Comparison of ENCODE assay signal across 14 cellular contexts in the genomic region with DNA sequence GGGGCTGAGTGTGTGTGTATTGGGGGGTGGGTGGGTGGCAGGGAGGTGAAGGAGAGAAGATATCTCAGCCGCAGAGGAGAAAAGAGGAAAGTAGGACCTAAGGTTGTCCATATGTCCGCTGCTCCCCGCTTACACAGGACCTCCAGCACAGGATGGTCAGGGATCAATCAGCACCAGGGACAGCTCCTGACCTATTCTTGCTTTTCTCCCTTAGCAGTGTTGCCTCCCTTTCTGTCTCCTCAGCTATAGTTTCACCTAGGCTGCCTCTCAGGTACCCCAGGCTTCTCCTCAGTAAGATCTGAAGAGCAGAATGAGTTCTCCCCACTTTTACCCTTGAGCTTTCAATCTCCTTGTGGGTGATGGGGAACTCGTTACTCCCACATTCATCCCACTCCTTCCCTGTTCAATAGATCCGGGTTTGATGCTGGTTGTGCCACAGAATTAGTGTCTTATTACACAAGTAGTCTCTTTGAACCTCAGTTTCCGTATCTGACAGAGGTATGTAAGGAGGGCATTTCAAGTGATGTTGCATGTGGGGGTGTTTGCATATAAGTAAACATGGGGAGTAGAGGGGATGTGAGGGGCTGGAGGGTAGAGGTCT. TPM values are rescaled to one million over a fixed set of nuclear protein-coding genes. Genes with fewer than 3 reads are reported as not detected.
DNase-seq lines count a peak whose midpoint lies in the region; ATAC-seq and TF ChIP-seq lines count a peak whose summit lies in the region.
"Had no signal": no experiment of that assay in that cellular context is flagged by ENCODE, and none has a peak within 500 bp of the region (broad histone marks: within the 10 kb centered on the region; RNA-seq: fewer than 3 reads in every experiment).

No MANE protein-coding gene starts in this region.

- no peak overlapping the region for H3K4me3 Mint-ChIP-seq in naive thymus-derived CD8-positive, alpha-beta T cell

- H3K36me3 ChIP-seq in adipocyte (ENCODE audit: control insufficient read depth, insufficient read depth, low read length, severe bottlenecking) (peaks cover 37% of the 10 kb centered on the region), gastrocnemius medialis (peaks cover 0 to 55% of the 10 kb centered on the region in 2 donors)

- TF ChIP-seq EP300 in Ishikawa (IDR thresholded peaks at IDR 0.05; ENCODE audit: borderline replicate concordance): no peak

- no peak overlapping the region for H3K27ac ChIP-seq in gastrocnemius medialis
- H3K27ac ChIP-seq: tibial artery had no signal

- H3K4me3 ChIP-seq in adipocyte (ENCODE audit: low read length) (no peak overlapping the region), gastrocnemius medialis (no peak overlapping the region)
- H3K4me3 ChIP-seq: HAP-1, tibial artery had no signal

- no peaks in the 10 kb centered on the region for H3K9me3 Mint-ChIP-seq in naive thymus-derived CD8-positive, alpha-beta T cell
- H3K9me3 Mint-ChIP-seq: activated T-cell treated with anti-CD3 and anti-CD28 coated beads, Interleukin-2, amount 50 U/mL, for 72 hours had no signal

- peaks cover 0 to 11% (median 0%) of the 10 kb centered on the region in 3 donors for H3K36me3 Mint-ChIP-seq in naive thymus-derived CD8-positive, alpha-beta T cell

- H3K27ac Mint-ChIP-seq in naive thymus-derived CD8-positive, alpha-beta T cell: no peak overlapping the region
- H3K27ac Mint-ChIP-seq: activated T-cell treated with anti-CD3 and anti-CD28 coated beads, Interleukin-2, amount 50 U/mL, for 72 hours had no signal

- H3K9me3 ChIP-seq in adipocyte (ENCODE audit: control insufficient read depth, low read length) (no peaks in the 10 kb centered on the region), gastrocnemius medialis (no peaks in the 10 kb centered on the region)
- H3K9me3 ChIP-seq: HAP-1, tibial artery had no signal

- ATAC-seq in left lobe of liver: peak; percentile 11
- no peak for ATAC-seq in HG03045 (IDR thresholded peaks at IDR 0.05; ENCODE audit: unreplicated experiment)
- ATAC-seq in naive thymus-derived CD8-positive, alpha-beta T cell: no peak
- ATAC-seq in gastrocnemius medialis: no peak
- ATAC-seq: activated T-cell treated with anti-CD3 and anti-CD28 coated beads, Interleukin-2, amount 50 U/mL, for 72 hours had no signal

- H3K9ac ChIP-seq in adipocyte (ENCODE audit: low read length): no peak overlapping the region

- no peak for TF ChIP-seq CTCF in gastrocnemius medialis (IDR thresholded peaks at IDR 0.05 in 4 of 5, conservative IDR thresholded peaks at IDR 0.05 in 1 of 5)

- H3K27me3 ChIP-seq in adipocyte (replicated peaks; ENCODE audit: control insufficient read depth, insufficient read depth, low read length) (no peaks in the 10 kb centered on the region), gastrocnemius medialis (no peaks in the 10 kb centered on the region)
- H3K27me3 ChIP-seq: tibial artery had no signal

- intact Hi-C loops in gastrocnemius medialis (cut with DNase I; ENCODE audit: low total_unique reads): no loop called here

- no peak for TF ChIP-seq RAD21 in Ishikawa (IDR thresholded peaks at IDR 0.05; ENCODE audit: low read depth)

- peaks cover 9 to 27% (median 24%) of the 10 kb centered on the region in 4 donors for H3K4me1 Mint-ChIP-seq in naive thymus-derived CD8-positive, alpha-beta T cell

- no peaks in the 10 kb centered on the region for H3K27me3 Mint-ChIP-seq in naive thymus-derived CD8-positive, alpha-beta T cell

- H3K4me1 ChIP-seq in adipocyte (ENCODE audit: control insufficient read depth, insufficient read depth, low read length) (peaks cover 9% of the 10 kb centered on the region), gastrocnemius medialis (peaks cover 14 to 30% of the 10 kb centered on the region in 2 donors)
- H3K4me1 ChIP-seq: HAP-1 had no signal

- POLR2A ChIA-PET in naive thymus-derived CD8-positive, alpha-beta T cell (lab: Charles Lee): interaction anchor here (0.9 kb wide), 1 partner anchor 23 kb away, joined by 3 read pairs; no protein-coding TSS in a partner anchor

- TF ChIP-seq POLR2A in gastrocnemius medialis (IDR thresholded peaks at IDR 0.05): no peak

- in situ Hi-C loops in gastrocnemius medialis (cut with MboI; ENCODE audit: low sequenced_read_pairs in 4 of 4): no loop called here

- DNase-seq in DMS53 (lab: John Stamatoyannopoulos, UW): peak; percentile 36
- DNase-seq in DMS53 treated with DMSO at 0.1 percent for 48 hours (lab: John Stamatoyannopoulos, UW; ENCODE audit: unreplicated experiment): no peak
- DNase-seq in adipocyte (ENCODE audit: low read depth): peak; percentile 46
- DNase-seq in left lobe of liver (ENCODE audit: low spot score): no peak
- DNase-seq in naive thymus-derived CD8-positive, alpha-beta T cell: no peak
- no peak for DNase-seq in gastrocnemius medialis
- DNase-seq: 8988T; activated T-cell treated with anti-CD3 and anti-CD28 coated beads, Interleukin-2, amount 50 U/mL, for 72 hours; cerebellar nuclear complex; NCI-H748 treated with DMSO at 0.1 percent for 48 hours; tibial artery had no signal

TF ChIP-seq in Ishikawa, 13 proteins besides CTCF, POLR2A, EP300 and RAD21:
- TF ChIP-seq TEAD4 (IDR thresholded peaks at IDR 0.05): no peak
- TF ChIP-seq, protein P1, sequence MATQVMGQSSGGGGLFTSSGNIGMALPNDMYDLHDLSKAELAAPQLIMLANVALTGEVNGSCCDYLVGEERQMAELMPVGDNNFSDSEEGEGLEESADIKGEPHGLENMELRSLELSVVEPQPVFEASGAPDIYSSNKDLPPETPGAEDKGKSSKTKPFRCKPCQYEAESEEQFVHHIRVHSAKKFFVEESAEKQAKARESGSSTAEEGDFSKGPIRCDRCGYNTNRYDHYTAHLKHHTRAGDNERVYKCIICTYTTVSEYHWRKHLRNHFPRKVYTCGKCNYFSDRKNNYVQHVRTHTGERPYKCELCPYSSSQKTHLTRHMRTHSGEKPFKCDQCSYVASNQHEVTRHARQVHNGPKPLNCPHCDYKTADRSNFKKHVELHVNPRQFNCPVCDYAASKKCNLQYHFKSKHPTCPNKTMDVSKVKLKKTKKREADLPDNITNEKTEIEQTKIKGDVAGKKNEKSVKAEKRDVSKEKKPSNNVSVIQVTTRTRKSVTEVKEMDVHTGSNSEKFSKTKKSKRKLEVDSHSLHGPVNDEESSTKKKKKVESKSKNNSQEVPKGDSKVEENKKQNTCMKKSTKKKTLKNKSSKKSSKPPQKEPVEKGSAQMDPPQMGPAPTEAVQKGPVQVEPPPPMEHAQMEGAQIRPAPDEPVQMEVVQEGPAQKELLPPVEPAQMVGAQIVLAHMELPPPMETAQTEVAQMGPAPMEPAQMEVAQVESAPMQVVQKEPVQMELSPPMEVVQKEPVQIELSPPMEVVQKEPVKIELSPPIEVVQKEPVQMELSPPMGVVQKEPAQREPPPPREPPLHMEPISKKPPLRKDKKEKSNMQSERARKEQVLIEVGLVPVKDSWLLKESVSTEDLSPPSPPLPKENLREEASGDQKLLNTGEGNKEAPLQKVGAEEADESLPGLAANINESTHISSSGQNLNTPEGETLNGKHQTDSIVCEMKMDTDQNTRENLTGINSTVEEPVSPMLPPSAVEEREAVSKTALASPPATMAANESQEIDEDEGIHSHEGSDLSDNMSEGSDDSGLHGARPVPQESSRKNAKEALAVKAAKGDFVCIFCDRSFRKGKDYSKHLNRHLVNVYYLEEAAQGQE (IDR thresholded peaks at IDR 0.05; ENCODE audit: low read depth): peak; percentile 93

RNA-seq across cellular contexts. Expression of a gene that starts 1.4 kb away (rescaled TPM):
- 9.5 TPM for total RNA-seq in left lobe of liver
- total RNA-seq in naive thymus-derived CD8-positive, alpha-beta T cell: 10 to 100 TPM; 34.5 to 37.7 TPM
- 10 to 100 TPM; 30.2 to 40.4 (median 35.7) TPM for polyA plus RNA-seq in naive thymus-derived CD8-positive, alpha-beta T cell
- total RNA-seq in gastrocnemius medialis: 10 to 100 TPM; 53.1 to 68.3 (median 55.3) TPM

RNA-seq across cellular contexts. Expression of a gene that starts 6.3 kb away (rescaled TPM):
- 70.5 TPM for total RNA-seq in left lobe of liver
- 10 to 100 TPM; 55.8 to 59.6 TPM for total RNA-seq in naive thymus-derived CD8-positive, alpha-beta T cell
- 100 to 1,000 TPM; 149 to 213 (median 166) TPM for polyA plus RNA-seq in naive thymus-derived CD8-positive, alpha-beta T cell
- total RNA-seq in gastrocnemius medialis: 100 to 1,000 TPM; 156 to 242 (median 195) TPM

RNA-seq across cellular contexts. Expression of a gene that starts 10.6 kb away (rescaled TPM):
- total RNA-seq in left lobe of liver (20.6 TPM), gastrocnemius medialis (10 to 100 TPM; 63.5 to 97.8 (median 72.1) TPM)
- total RNA-seq in naive thymus-derived CD8-positive, alpha-beta T cell: under 1 TPM; 0.38 to 0.83 TPM
- under 1 TPM in 2 of 3 donors, not detected in 1; 0.11 to 0.25 TPM for polyA plus RNA-seq in naive thymus-derived CD8-positive, alpha-beta T cell

RNA-seq across cellular contexts. Expression of a gene that starts 21.7 kb away (rescaled TPM):
- 17.0 TPM for total RNA-seq in left lobe of liver
- 10 to 100 TPM; 20.5 to 24.1 TPM for total RNA-seq in naive thymus-derived CD8-positive, alpha-beta T cell
- 10 to 100 TPM; 13.8 to 14.5 (median 14.4) TPM for polyA plus RNA-seq in naive thymus-derived CD8-positive, alpha-beta T cell
- 100 to 1,000 TPM in 3 of 4 donors, 10 to 100 TPM in 1; 81.9 to 171 (median 105) TPM for total RNA-seq in gastrocnemius medialis

RNA-seq across cellular contexts. Expression of a gene that starts 23.0 kb away (rescaled TPM):
- total RNA-seq in left lobe of liver: 4.7 TPM
- 1 to 10 TPM; 1.9 to 2.5 TPM for total RNA-seq in naive thymus-derived CD8-positive, alpha-beta T cell
- polyA plus RNA-seq in naive thymus-derived CD8-positive, alpha-beta T cell: under 1 TPM in 2 of 3 donors, not detected in 1; 0.29 to 0.61 TPM
- total RNA-seq in gastrocnemius medialis: 1 to 10 TPM in 2 of 4 donors, under 1 TPM in 2; 0.73 to 2.9 (median 1.2) TPM

Comparison
In these comparisons a context has a peak if more than half of its experiments do, and no peak if none do; other contexts are left out.
1. DNase-seq: peak in DMS53 (single experiment) and adipocyte (single experiment); none in DMS53 treated with DMSO at 0.1 percent for 48 hours (single experiment), left lobe of liver (single experiment), naive thymus-derived CD8-positive, alpha-beta T cell (0 of 10) and gastrocnemius medialis (0 of 2).
2. RNA of a gene that starts 10.6 kb away (total RNA-seq): 63.5 to 97.8 TPM in gastrocnemius medialis and 20.6 TPM in left lobe of liver (single experiment); 0.38 to 0.83 TPM in naive thymus-derived CD8-positive, alpha-beta T cell; every median in the first group is over 10 times any median in the second.